ENCODE assay signal across 10 cellular contexts in the genomic region with DNA sequence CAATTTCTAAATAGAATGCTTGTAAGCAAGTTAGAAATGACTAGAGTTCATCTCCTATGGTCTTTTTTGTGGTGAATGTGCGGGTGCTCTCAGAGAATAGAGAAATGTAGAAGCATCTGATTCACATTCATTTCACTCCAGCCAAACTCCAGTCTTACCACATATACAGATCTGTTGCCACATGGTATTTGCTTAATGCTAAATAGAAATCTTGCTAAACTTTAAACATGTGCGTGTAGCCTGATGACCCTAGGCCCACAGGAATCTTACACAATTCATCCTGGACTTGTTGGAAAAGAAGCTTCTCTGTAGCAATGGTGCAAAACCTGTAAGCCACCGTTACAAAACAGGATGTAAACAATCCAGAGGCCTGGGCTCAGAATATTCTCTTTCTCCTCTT.
A peak's percentile ranks its signal among the peaks of the same experiment; 100 is the strongest.
DNase-seq lines count a peak whose midpoint lies in the region; TF ChIP-seq lines count a peak whose summit lies in the region.
"Had no signal": no experiment of that assay in that cellular context is flagged by ENCODE, and none has a peak within 500 bp of the region (broad histone marks: within the 10 kb centered on the region; RNA-seq: fewer than 3 reads in every experiment).

No MANE protein-coding gene starts in this region.

- POLR2A ChIA-PET in PC-9 (lab: Charles Lee; ENCODE audit: unreplicated experiment): no interaction called here

- H3K27ac ChIP-seq in GM23248 (peak overlapping the region; percentile 96), PC-9 (no peak overlapping the region)
- H3K27ac ChIP-seq: adrenal gland had no signal

- H3K9me2 ChIP-seq in GM23248 (ENCODE audit: insufficient read depth) (no peaks in the 10 kb centered on the region), PC-9 (ENCODE audit: insufficient read depth) (no peaks in the 10 kb centered on the region)

- BruUV-seq in PC-9 (replicated peaks; lab: Mats Ljungman, UMichigan): no TSS peak

- TF ChIP-seq CTCF in PC-9 (conservative IDR thresholded peaks at IDR 0.05) (no peak), fibroblast of mammary gland (conservative IDR thresholded peaks at IDR 0.05; ENCODE audit: control insufficient read depth, insufficient read depth, low read depth, low read length) (no peak), GM13977 (IDR thresholded peaks at IDR 0.05; ENCODE audit: extremely low read depth, insufficient read depth, missing control alignments) (no peak)

- peak overlapping the region; percentile 75 for H3K9ac ChIP-seq in GM23248

- H3F3A ChIP-seq in GM23248 (ENCODE audit: insufficient read depth) (peaks cover 50% of the 10 kb centered on the region), PC-9 (ENCODE audit: insufficient read depth, low read depth) (peaks cover 7% of the 10 kb centered on the region; the same call in 1 of the 2 replicates)

- DNase-seq in GM23248: peak; percentile 95
- DNase-seq in PC-9: peak in 1 of 2 experiments; percentile 45
- DNase-seq in fibroblast of mammary gland (ENCODE audit: low read depth): peak; percentile 96
- peak; percentile 96 for DNase-seq in skeletal muscle cell (ENCODE audit: low read depth)
- no peak for DNase-seq in GM13977 (ENCODE audit: low spot score)
- no peak for DNase-seq in effector CD4-positive, alpha-beta T cell
- DNase-seq in GF-D8 (lab: John Stamatoyannopoulos, UW): no peak
- DNase-seq in NCI-H345 treated with DMSO at 0.1 percent for 48 hours (lab: John Stamatoyannopoulos, UW; ENCODE audit: unreplicated experiment): no peak
- DNase-seq: activated CD4-positive, alpha-beta T cell treated with anti-CD3 and anti-CD28 coated beads for 36 hours had no signal

- in situ Hi-C loops in GM23248 (cut with MboI): no loop called here
- in situ Hi-C loops in GM13977 (cut with MboI; ENCODE audit: low pct_unique_long_range_greater_than_20kb, low sequenced_read_pairs, unreplicated experiment): no loop called here

- H2AFZ ChIP-seq in GM23248: peak overlapping the region; percentile 41
- H2AFZ ChIP-seq in PC-9: no peak overlapping the region

- peak overlapping the region; percentile 21; the same call in 1 of the 2 replicates for H3K4me3 ChIP-seq in GM23248
- H3K4me3 ChIP-seq in PC-9: no peak overlapping the region
- no peak overlapping the region for H3K4me3 ChIP-seq in fibroblast of mammary gland (ENCODE audit: control insufficient read depth, low read depth, low read length)
- no peak overlapping the region for H3K4me3 ChIP-seq in skeletal muscle cell (ENCODE audit: low read depth, low read length)
- H3K4me3 ChIP-seq: adrenal gland had no signal

- 10 to 14% methylated on average over 3 of the region's 3 CpGs for WGBS in GM23248 (ENCODE audit: low coverage in 1 of 2, low lambda C conversion rate in 2 of 2, missing lambda C conversion rate in 2 of 2), 2 experiments

- H3K4me1 ChIP-seq in GM23248 (ENCODE audit: insufficient read depth) (peaks cover 55% of the 10 kb centered on the region), PC-9 (replicated peaks; ENCODE audit: insufficient read depth) (peaks cover 12% of the 10 kb centered on the region)
- H3K4me1 ChIP-seq: adrenal gland had no signal

- intact Hi-C loops in PC-9 (cut with micrococcal nuclease; ENCODE audit: unreplicated experiment): no loop called here

- H3K79me2 ChIP-seq in GM23248 (ENCODE audit: insufficient read depth) (no peaks in the 10 kb centered on the region), PC-9 (ENCODE audit: low read depth) (no peaks in the 10 kb centered on the region)

- H3K9me3 ChIP-seq in GM23248 (ENCODE audit: low read depth) (no peaks in the 10 kb centered on the region), PC-9 (ENCODE audit: insufficient read depth, low read depth) (peaks cover 3% of the 10 kb centered on the region; the same call in 1 of the 2 replicates)
- H3K9me3 ChIP-seq: adrenal gland had no signal

- no peaks in the 10 kb centered on the region for H4K20me1 ChIP-seq in GM23248 (ENCODE audit: insufficient read depth)
- H4K20me1 ChIP-seq in PC-9 (ENCODE audit: insufficient read depth): no peaks in the 10 kb centered on the region

- H3K36me3 ChIP-seq in GM23248 (ENCODE audit: low read depth): no peaks in the 10 kb centered on the region
- no peaks in the 10 kb centered on the region for H3K36me3 ChIP-seq in PC-9 (ENCODE audit: low read depth)
- H3K36me3 ChIP-seq: adrenal gland had no signal

- H3K27me3 ChIP-seq in GM23248 (replicated peaks; ENCODE audit: insufficient read depth) (no peaks in the 10 kb centered on the region), PC-9 (ENCODE audit: insufficient read depth, low read depth) (no peaks in the 10 kb centered on the region)
- H3K27me3 ChIP-seq: adrenal gland had no signal

- H3K4me2 ChIP-seq in GM23248 (ENCODE audit: unreplicated experiment): peak overlapping the region; percentile 67
- H3K4me2 ChIP-seq in PC-9: peak overlapping the region; percentile 12; the same call in 1 of the 2 replicates

- CTCF ChIA-PET in PC-9 (lab: Charles Lee): no interaction called here

Comparison
In these comparisons a context has a peak if more than half of its experiments do, and no peak if none do; other contexts are left out.
1. DNase-seq: peak in GM23248 (single experiment), fibroblast of mammary gland (single experiment) and skeletal muscle cell (single experiment); none in GM13977 (single experiment), effector CD4-positive, alpha-beta T cell (single experiment), GF-D8 (single experiment) and NCI-H345 treated with DMSO at 0.1 percent for 48 hours (single experiment).